26 cellular contexts compared by ENCODE assay signal in the genomic region with DNA sequence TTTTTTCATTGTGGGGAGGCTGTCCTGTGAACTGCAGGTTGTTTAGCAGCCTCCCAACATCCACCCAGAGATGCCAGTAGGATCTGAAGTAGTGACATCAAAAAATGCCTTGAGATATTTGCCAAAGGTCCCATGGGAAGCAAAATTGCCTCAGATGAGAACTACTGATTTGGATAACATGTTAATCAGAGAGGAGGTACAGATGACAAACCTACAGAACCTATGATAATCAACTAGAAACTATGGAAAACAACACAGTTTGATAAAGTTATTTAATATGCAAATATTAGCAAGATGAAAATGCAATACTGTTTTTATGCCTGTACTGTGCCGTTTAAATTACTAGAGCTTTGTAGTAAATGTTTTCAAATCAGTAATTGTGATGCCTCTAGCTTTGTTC.
"Had no signal": no experiment of that assay in that cellular context is flagged by ENCODE, and none has a peak within 500 bp of the region (broad histone marks: within the 10 kb centered on the region; RNA-seq: fewer than 3 reads in every experiment).

No MANE protein-coding gene starts in this region.

- H3K27me3 Mint-ChIP-seq: dendritic cell treated with granulocyte-macrophage colony-stimulating factor and Interleukin-4, amounts not matched to agents 40 ng/mL and 50 ng/mL, for 4 days; effector memory CD8-positive, alpha-beta T cell had no signal

- ATAC-seq: effector memory CD8-positive, alpha-beta T cell; esophagus mucosa; foreskin keratinocyte; gastrocnemius medialis; gastroesophageal sphincter; heart left ventricle; heart right ventricle had no signal

- H3K4me1 ChIP-seq: colonic mucosa, esophagus muscularis mucosa, esophagus squamous epithelium, foreskin keratinocyte, gastrocnemius medialis, gastroesophageal sphincter, heart left ventricle, heart right ventricle had no signal

- H3K27ac Mint-ChIP-seq: dendritic cell treated with granulocyte-macrophage colony-stimulating factor and Interleukin-4, amounts not matched to agents 40 ng/mL and 50 ng/mL, for 4 days; effector memory CD8-positive, alpha-beta T cell; endodermal cell had no signal

- H3K27ac ChIP-seq: colonic mucosa, coronary artery, dorsolateral prefrontal cortex, epithelial cell of prostate, esophagus muscularis mucosa, esophagus squamous epithelium, foreskin keratinocyte, gastrocnemius medialis, gastroesophageal sphincter, heart left ventricle, heart right ventricle, hepatocyte had no signal

- H3K36me3 ChIP-seq: colonic mucosa, esophagus muscularis mucosa, esophagus squamous epithelium, gastrocnemius medialis, gastroesophageal sphincter, heart left ventricle, heart right ventricle had no signal

- H3K4me1 Mint-ChIP-seq: endodermal cell had no signal

- H3K9me3 ChIP-seq: colonic mucosa, esophagus squamous epithelium, gastrocnemius medialis had no signal

- H3K4me3 ChIP-seq: colonic mucosa, coronary artery, dorsolateral prefrontal cortex, esophagus muscularis mucosa, esophagus squamous epithelium, gastrocnemius medialis, gastroesophageal sphincter, heart left ventricle, heart right ventricle, hepatocyte had no signal

- H3K4me3 Mint-ChIP-seq: dendritic cell treated with granulocyte-macrophage colony-stimulating factor and Interleukin-4, amounts not matched to agents 40 ng/mL and 50 ng/mL, for 4 days; effector memory CD8-positive, alpha-beta T cell; endodermal cell had no signal

- DNase-seq: colonic mucosa; cortex of kidney; dermis blood vessel endothelial cell; dorsolateral prefrontal cortex; effector CD4-positive, alpha-beta T cell; effector CD8-positive, alpha-beta T cell; effector memory CD4-positive, alpha-beta T cell; effector memory CD8-positive, alpha-beta T cell; endodermal cell; erythroblast; esophagus squamous epithelium; foreskin fibroblast; foreskin keratinocyte; foreskin melanocyte; gastrocnemius medialis; glutamatergic neuron; head of caudate nucleus; heart left ventricle; heart right ventricle had no signal

- H3K9me3 Mint-ChIP-seq: effector memory CD8-positive, alpha-beta T cell had no signal
